ENCODE assay signal across 21 cellular contexts in genomic region chr2:188332619-188333018, GRCh38. TPM values are rescaled to one million over a fixed set of nuclear protein-coding genes. Genes with fewer than 3 reads are reported as not detected.
"Had no signal": no experiment of that assay in that cellular context is flagged by ENCODE, and none has a peak within 500 bp of the region (broad histone marks: within the 10 kb centered on the region; RNA-seq: fewer than 3 reads in every experiment).

No MANE protein-coding gene starts in this region.

- H2AFZ ChIP-seq: parathyroid adenoma had no signal

- H3K4me1 Mint-ChIP-seq: activated naive CD4-positive, alpha-beta T cell treated with anti-CD3 and anti-CD28 coated beads, Interleukin-2, amount 10 ng/mL, durations not matched to agents 7 days and 5 days; memory B cell; naive B cell had no signal

- H3K79me2 ChIP-seq: parathyroid adenoma had no signal

- H3K36me3 Mint-ChIP-seq: activated naive CD4-positive, alpha-beta T cell treated with anti-CD3 and anti-CD28 coated beads, Interleukin-2, amount 10 ng/mL, durations not matched to agents 7 days and 5 days; memory B cell; naive B cell had no signal

- H3K36me3 ChIP-seq: breast epithelium, heart right ventricle, tibial artery, vagina had no signal

- H3K4me3 ChIP-seq: breast epithelium, heart right ventricle, mucosa of descending colon, tibial artery, vagina had no signal

- H3K27ac Mint-ChIP-seq: activated CD8-positive, alpha-beta T cell treated with anti-CD3 and anti-CD28 coated beads for 36 hours; activated naive CD4-positive, alpha-beta T cell treated with anti-CD3 and anti-CD28 coated beads, Interleukin-2, amount 10 ng/mL, durations not matched to agents 7 days and 5 days; activated T-cell treated with anti-CD3 and anti-CD28 coated beads, Interleukin-2, amount 50 U/mL, for 24 hours; memory B cell; naive B cell had no signal

- H3K9me3 Mint-ChIP-seq: activated CD8-positive, alpha-beta T cell treated with anti-CD3 and anti-CD28 coated beads for 36 hours; activated naive CD4-positive, alpha-beta T cell treated with anti-CD3 and anti-CD28 coated beads, Interleukin-2, amount 10 ng/mL, durations not matched to agents 7 days and 5 days; activated T-cell treated with anti-CD3 and anti-CD28 coated beads, Interleukin-2, amount 50 U/mL, for 24 hours; memory B cell; naive B cell had no signal

- H3K27me3 ChIP-seq: breast epithelium, heart right ventricle, tibial artery, vagina had no signal

- H3K4me3 Mint-ChIP-seq: activated CD8-positive, alpha-beta T cell treated with anti-CD3 and anti-CD28 coated beads for 36 hours; activated naive CD4-positive, alpha-beta T cell treated with anti-CD3 and anti-CD28 coated beads, Interleukin-2, amount 10 ng/mL, durations not matched to agents 7 days and 5 days; activated T-cell treated with anti-CD3 and anti-CD28 coated beads, Interleukin-2, amount 50 U/mL, for 24 hours; memory B cell; naive B cell had no signal

- H3K27ac ChIP-seq: parathyroid adenoma, vagina had no signal

- H3K27me3 Mint-ChIP-seq: activated CD8-positive, alpha-beta T cell treated with anti-CD3 and anti-CD28 coated beads for 36 hours; activated naive CD4-positive, alpha-beta T cell treated with anti-CD3 and anti-CD28 coated beads, Interleukin-2, amount 10 ng/mL, durations not matched to agents 7 days and 5 days; activated T-cell treated with anti-CD3 and anti-CD28 coated beads, Interleukin-2, amount 50 U/mL, for 24 hours; memory B cell; naive B cell had no signal

- H3K9ac ChIP-seq: parathyroid adenoma had no signal

- H3K4me1 ChIP-seq: breast epithelium, parathyroid adenoma had no signal

- ATAC-seq: activated CD8-positive, alpha-beta T cell treated with anti-CD3 and anti-CD28 coated beads for 36 hours; heart right ventricle; mucosa of descending colon; sciatic nerve had no signal

- H3K9me3 ChIP-seq: breast epithelium, heart right ventricle, mucosa of descending colon, tibial artery, vagina had no signal

- DNase-seq: activated CD4-positive, alpha-beta T cell treated with anti-CD3 and anti-CD28 coated beads for 48 hours; activated CD4-positive, CD25-positive, alpha-beta regulatory T cell; activated CD8-positive, alpha-beta T cell treated with anti-CD3 and anti-CD28 coated beads for 36 hours; activated naive CD4-positive, alpha-beta T cell treated with anti-CD3 and anti-CD28 coated beads, Interleukin-2, amount 10 ng/mL, durations not matched to agents 7 days and 5 days; activated T-cell treated with anti-CD3 and anti-CD28 coated beads, Interleukin-2, amount 50 U/mL, for 24 hours; aorta; cortex of kidney; effector CD4-positive, alpha-beta T cell; heart right ventricle; mucosa of descending colon; naive B cell; stimulated activated CD8-positive, alpha-beta memory T cell treated with anti-CD3 and anti-CD28 coated beads, Interleukin-4, amount 100 ng/mL, for 48 hours; stimulated activated naive CD4-positive, alpha-beta T cell treated with Interleukin-2 at 50 U/mL for 16 hours; T-helper 1 cell; T-helper 9 cell; tibial artery had no signal

RNA-seq across cellular contexts. Expression of gene GULP1, which starts 40.9 kb away (rescaled TPM):
- total RNA-seq: activated CD8-positive, alpha-beta T cell treated with anti-CD3 and anti-CD28 coated beads for 36 hours had no signal
